15 cellular contexts compared by ENCODE assay signal in genomic region chr15:99718421-99718820, GRCh38.
"Had no signal": no experiment of that assay in that cellular context is flagged by ENCODE, and none has a peak within 500 bp of the region (broad histone marks: within the 10 kb centered on the region; RNA-seq: fewer than 3 reads in every experiment).

No MANE protein-coding gene starts in this region.

- H3K4me1 ChIP-seq: foreskin keratinocyte, neural progenitor cell had no signal

- H2AFZ ChIP-seq: neural progenitor cell had no signal

- H3K9me3 ChIP-seq: heart left ventricle, pancreas, thyroid gland had no signal

- H3K9me3 Mint-ChIP-seq: activated naive CD8-positive, alpha-beta T cell treated with anti-CD3 and anti-CD28 coated beads, Interleukin-2, amount 10 ng/mL, durations not matched to agents 7 days and 5 days; stimulated activated effector memory CD8-positive, alpha-beta T cell treated with anti-CD3 and anti-CD28 coated beads, Interleukin-12 subunit alpha, Interleukin-12 subunit beta, amount 100 ng/mL, for 72 hours had no signal

- H3K27me3 ChIP-seq: foreskin keratinocyte, heart left ventricle, neural progenitor cell, pancreas, thyroid gland had no signal

- H3K9ac ChIP-seq: neural progenitor cell had no signal

- H3K4me3 ChIP-seq: neural progenitor cell, pancreas, smooth muscle cell, thyroid gland had no signal

- DNase-seq: activated CD4-positive, alpha-beta T cell treated with anti-CD3 and anti-CD28 coated beads, Interleukin-2, amount 50 U/mL, for 48 hours; activated CD4-positive, CD25-positive, alpha-beta regulatory T cell treated with anti-CD3 and anti-CD28 coated beads, Interleukin-2, amount 50 U/mL, for 72 hours; activated gamma-delta T cell treated with Interleukin-2 at 50 U/mL for 16 hours; activated naive CD8-positive, alpha-beta T cell treated with anti-CD3 and anti-CD28 coated beads, Interleukin-2, amount 10 ng/mL, durations not matched to agents 7 days and 5 days; activated T-cell treated with anti-CD3 and anti-CD28 coated beads, Interleukin-2, amount 50 U/mL, for 48 hours; aorta; heart left ventricle; left colon; pancreas; retina; thyroid gland had no signal

- H3K27ac ChIP-seq: foreskin keratinocyte, neural progenitor cell, pancreas, thyroid gland had no signal

- H3K36me3 ChIP-seq: neural progenitor cell had no signal

- H3K4me3 Mint-ChIP-seq: activated naive CD8-positive, alpha-beta T cell treated with anti-CD3 and anti-CD28 coated beads, Interleukin-2, amount 10 ng/mL, durations not matched to agents 7 days and 5 days; neural progenitor cell; stimulated activated effector memory CD8-positive, alpha-beta T cell treated with anti-CD3 and anti-CD28 coated beads, Interleukin-12 subunit alpha, Interleukin-12 subunit beta, amount 100 ng/mL, for 72 hours had no signal

- H3K27me3 Mint-ChIP-seq: activated naive CD8-positive, alpha-beta T cell treated with anti-CD3 and anti-CD28 coated beads, Interleukin-2, amount 10 ng/mL, durations not matched to agents 7 days and 5 days had no signal

- H3K4me2 ChIP-seq: neural progenitor cell had no signal

- ATAC-seq: foreskin keratinocyte had no signal

- H3K27ac Mint-ChIP-seq: neural progenitor cell; stimulated activated effector memory CD8-positive, alpha-beta T cell treated with anti-CD3 and anti-CD28 coated beads, Interleukin-12 subunit alpha, Interleukin-12 subunit beta, amount 100 ng/mL, for 72 hours had no signal

- H3K36me3 Mint-ChIP-seq: stimulated activated effector memory CD8-positive, alpha-beta T cell treated with anti-CD3 and anti-CD28 coated beads, Interleukin-12 subunit alpha, Interleukin-12 subunit beta, amount 100 ng/mL, for 72 hours had no signal
